In genomic region chr17:82281076-82281475, GRCh38 we compare ENCODE assay signal across 19 cellular contexts.
A peak's percentile ranks its signal among the peaks of the same experiment; 100 is the strongest.
DNase-seq lines count a peak whose midpoint lies in the region; ATAC-seq and TF ChIP-seq lines count a peak whose summit lies in the region.
"Had no signal": no experiment of that assay in that cellular context is flagged by ENCODE, and none has a peak within 500 bp of the region (broad histone marks: within the 10 kb centered on the region; RNA-seq: fewer than 3 reads in every experiment).

No MANE protein-coding gene starts in this region.

- H3K4me1 ChIP-seq in HEK293 (ENCODE audit: control insufficient read depth, insufficient read depth, low read length) (peaks cover 9% of the 10 kb centered on the region), neutrophil (ENCODE audit: control insufficient read depth in 1 of 2, insufficient read depth in 1 of 2, low read depth in 1 of 2, low read length in 1 of 2) (peaks cover 40 to 48% of the 10 kb centered on the region in 2 experiments)

- H3K27me3 Mint-ChIP-seq in central memory CD8-positive, alpha-beta T cell = no peaks in the 10 kb centered on the region

- no peaks in the 10 kb centered on the region for H3K36me3 Mint-ChIP-seq in central memory CD8-positive, alpha-beta T cell (ENCODE audit: insufficient read depth)

- no peaks in the 10 kb centered on the region for H3K27me3 ChIP-seq in neutrophil
- H3K27me3 ChIP-seq: left lung, upper lobe of right lung had no signal

- H3K36me3 ChIP-seq in HEK293 (ENCODE audit: control insufficient read depth in 2 of 2, insufficient read depth in 1 of 2, low read length in 2 of 2) = peaks cover 0 to 4% of the 10 kb centered on the region in 2 experiments; a peak in 1 of 3 replicates
- peaks cover 7% of the 10 kb centered on the region for H3K36me3 ChIP-seq in neutrophil
- H3K36me3 ChIP-seq: left lung, upper lobe of right lung had no signal

- no peak for ATAC-seq in central memory CD8-positive, alpha-beta T cell (replicated peaks; ENCODE audit: extremely low read depth, poor library complexity, severe bottlenecking)

- H3K27ac ChIP-seq in C4-2B = peak overlapping the region; percentile 37
- no peak overlapping the region for H3K27ac ChIP-seq in HEK293 (ENCODE audit: extremely low read depth, low read depth, low read length)
- peak overlapping the region; percentile 97 for H3K27ac ChIP-seq in neutrophil
- H3K27ac ChIP-seq: left lung, upper lobe of right lung had no signal

- no peaks in the 10 kb centered on the region for H3K9me3 ChIP-seq in HEK293 (ENCODE audit: control insufficient read depth, insufficient read depth, low read depth, low read length)
- H3K9me3 ChIP-seq in neutrophil = no peaks in the 10 kb centered on the region
- H3K9me3 ChIP-seq: left lung, upper lobe of right lung had no signal

- peak overlapping the region; percentile 2 for H3K4me3 Mint-ChIP-seq in central memory CD8-positive, alpha-beta T cell
- H3K4me3 Mint-ChIP-seq: T-helper 1 cell treated with Interleukin-12 subunit alpha and Interleukin-12 subunit beta and Interleukin-4 antibody, amounts not matched to agents 30 μg/mL and 1 μg/mL, for 36 hours had no signal

- H3K4me1 Mint-ChIP-seq in central memory CD8-positive, alpha-beta T cell = peaks cover 21% of the 10 kb centered on the region

- no peak overlapping the region for H3K27ac Mint-ChIP-seq in central memory CD8-positive, alpha-beta T cell (ENCODE audit: low read depth)
- H3K27ac Mint-ChIP-seq: T-helper 1 cell treated with Interleukin-12 subunit alpha and Interleukin-12 subunit beta and Interleukin-4 antibody, amounts not matched to agents 30 μg/mL and 1 μg/mL, for 36 hours had no signal

- H3K4me3 ChIP-seq in HEK293 (ENCODE audit: low read depth, low read length) (no peak overlapping the region), neutrophil (ENCODE audit: low read depth in 1 of 2, low read length in 1 of 2) (no peak overlapping the region)
- H3K4me3 ChIP-seq: left lung, upper lobe of right lung had no signal

- no peaks in the 10 kb centered on the region for H3K9me3 Mint-ChIP-seq in central memory CD8-positive, alpha-beta T cell
- H3K9me3 Mint-ChIP-seq: T-helper 1 cell treated with Interleukin-12 subunit alpha and Interleukin-12 subunit beta and Interleukin-4 antibody, amounts not matched to agents 30 μg/mL and 1 μg/mL, for 36 hours had no signal

- POLR2A ChIA-PET in HEK293 (lab: Yijun Ruan, JAX) = interaction anchor here (0.9 to 4.5 kb wide), 4 partner anchors 7 to 17 kb away, joined by 3 to 44 read pairs (median 13); partner anchors contain the start of gene CSNK1D

- CTCF ChIA-PET in HEK293 (lab: Yijun Ruan, JAX) = interaction anchor here (0.7 to 0.8 kb wide), 2 partner anchors 19 to 52 kb away, joined by 3 read pairs; no protein-coding TSS in a partner anchor

- TF ChIP-seq CTCF in C4-2B (conservative IDR thresholded peaks at IDR 0.05) (no peak), HEK293 (tag by site-specific recombination; IDR thresholded peaks at IDR 0.05) (no peak), neutrophil (IDR thresholded peaks at IDR 0.05) (no peak)

- DNase-seq in central memory CD8-positive, alpha-beta T cell (ENCODE audit: low spot score in 2 of 2) = no peak
- DNase-seq in GF-D8 (lab: John Stamatoyannopoulos, UW) (no peak), NAMALWA (ENCODE audit: low spot score) (no peak)
- no peak for DNase-seq in stimulated activated CD4-positive, alpha-beta T cell treated with anti-CD3 and anti-CD28 coated beads, Interleukin-12 subunit alpha, Interleukin-12 subunit beta, amount 100 ng/mL, for 4 hours
- DNase-seq: activated CD4-positive, alpha-beta T cell treated with anti-CD3 and anti-CD28 coated beads, Interleukin-2, amount 50 U/mL, for 48 hours; activated effector memory CD4-positive, alpha-beta T cell treated with Interleukin-2 at 50 U/mL for 16 hours; KG1; mesendoderm; NCI-H1417 treated with DMSO at 0.1 percent for 48 hours; NCI-H2081; NCI-H2227 treated with DMSO at 0.1 percent for 48 hours; NCI-H69; retina had no signal

TF ChIP-seq in HEK293, 187 proteins besides CTCF, POLR2A, EP300 and RAD21:
- TF ChIP-seq ZNF10 (tag by site-specific recombination; IDR thresholded peaks at IDR 0.05) = peak; percentile 80
- TF ChIP-seq ZBTB8A (tag by site-specific recombination; IDR thresholded peaks at IDR 0.05) = no peak
